Comparison of ENCODE assay signal across 23 cellular contexts in the genomic region with DNA sequence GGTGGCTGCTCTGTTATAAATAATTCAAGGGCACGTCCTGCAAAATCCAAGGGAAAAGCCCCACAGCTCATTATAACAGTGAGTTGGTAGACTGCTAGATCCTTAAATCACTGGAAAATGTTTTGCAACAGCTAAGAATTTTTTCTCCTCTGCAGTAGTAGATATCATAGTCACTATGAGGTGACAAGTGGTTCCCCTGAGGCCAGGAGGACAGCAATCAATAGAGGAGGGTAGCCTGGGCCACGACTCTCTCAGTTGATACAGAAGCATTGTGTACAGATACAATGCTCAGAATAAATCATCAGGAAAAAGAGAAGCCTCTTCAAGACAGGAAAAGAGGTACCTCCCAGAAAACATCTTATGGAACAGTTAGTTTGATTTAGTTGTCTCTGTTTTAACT.
"Had no signal": no experiment of that assay in that cellular context is flagged by ENCODE, and none has a peak within 500 bp of the region (broad histone marks: within the 10 kb centered on the region; RNA-seq: fewer than 3 reads in every experiment).

No MANE protein-coding gene starts in this region.

- H3K27me3 ChIP-seq: left lung, ovary, right lobe of liver, tibial nerve, uterus had no signal

- DNase-seq: hypothalamus; immature natural killer cell; kidney; left colon; left lung; mesendoderm; naive B cell; natural killer cell; ovary; right lobe of liver; stimulated activated CD4-positive, alpha-beta T cell treated with anti-CD3 and anti-CD28 coated beads, Interleukin-1b, Interleukin-23, amount 100 ng/mL, for 48 hours; stimulated activated CD4-positive, alpha-beta T cell treated with anti-CD3 and anti-CD28 coated beads, Interleukin-2, amount 100 ng/mL, for 48 hours; stimulated activated CD4-positive, alpha-beta T cell treated with anti-CD3 and anti-CD28 coated beads, Interleukin-4, amount 100 ng/mL, for 4 hours; stimulated activated CD8-positive, alpha-beta memory T cell treated with anti-CD3 and anti-CD28 coated beads, Interleukin-4, amount 100 ng/mL, for 48 hours; stimulated activated naive CD4-positive, alpha-beta T cell treated with Interleukin-2 at 50 U/mL for 16 hours; stimulated activated naive CD8-positive, alpha-beta T cell treated with anti-CD3 and anti-CD28 coated beads, Interleukin-15, amount 100 ng/mL, for 72 hours; substantia nigra; uterus had no signal

- H3K9me3 ChIP-seq: ovary, prostate gland, right lobe of liver, tibial nerve, uterus had no signal

- H3K36me3 ChIP-seq: left lung, ovary, prostate gland, right lobe of liver, tibial nerve, uterus had no signal

- H3K4me1 ChIP-seq: left lung, prostate gland, right lobe of liver, uterus had no signal

- ATAC-seq: left colon; left lung; natural killer cell; right lobe of liver; stimulated activated memory B cell treated with anti-CD40 and anti-IgM and Interleukin-4, amounts not matched to agents 10 μg/mL and 1 μg/mL and 100 μg/mL, for 72 hours; stimulated activated naive CD8-positive, alpha-beta T cell treated with anti-CD3 and anti-CD28 coated beads, Interleukin-15, amount 100 ng/mL, for 72 hours had no signal

- H3K4me3 ChIP-seq: left lung, lung, ovary, prostate gland, right lobe of liver, smooth muscle cell, tibial nerve, uterus had no signal

- H3K27ac ChIP-seq: left lung, ovary, prostate gland, right lobe of liver, tibial nerve, uterus had no signal
